1 cellular context compared by ENCODE assay signal in genomic region chr2:175576875-175577274, GRCh38.
TF ChIP-seq lines count a peak whose summit lies in the region.

No MANE protein-coding gene starts in this region.

TF ChIP-seq in H1, 55 proteins besides CTCF, POLR2A, EP300 and RAD21 (continued from another document):
- TF ChIP-seq TCF12 (IDR thresholded peaks at IDR 0.05; ENCODE audit: low read depth, low read length), result no peak
- TF ChIP-seq RBBP5 (IDR thresholded peaks at IDR 0.05; ENCODE audit: borderline replicate concordance, low read depth, low read length), result no peak
- no peak for TF ChIP-seq JUN (IDR thresholded peaks at IDR 0.05; ENCODE audit: low read depth, low read length)
- TF ChIP-seq KDM1A (IDR thresholded peaks at IDR 0.05; ENCODE audit: borderline replicate concordance, low read length), result no peak
- TF ChIP-seq SP4 (IDR thresholded peaks at IDR 0.05; ENCODE audit: low read length), result no peak
